1 cellular context compared by ENCODE assay signal in the genomic region with DNA sequence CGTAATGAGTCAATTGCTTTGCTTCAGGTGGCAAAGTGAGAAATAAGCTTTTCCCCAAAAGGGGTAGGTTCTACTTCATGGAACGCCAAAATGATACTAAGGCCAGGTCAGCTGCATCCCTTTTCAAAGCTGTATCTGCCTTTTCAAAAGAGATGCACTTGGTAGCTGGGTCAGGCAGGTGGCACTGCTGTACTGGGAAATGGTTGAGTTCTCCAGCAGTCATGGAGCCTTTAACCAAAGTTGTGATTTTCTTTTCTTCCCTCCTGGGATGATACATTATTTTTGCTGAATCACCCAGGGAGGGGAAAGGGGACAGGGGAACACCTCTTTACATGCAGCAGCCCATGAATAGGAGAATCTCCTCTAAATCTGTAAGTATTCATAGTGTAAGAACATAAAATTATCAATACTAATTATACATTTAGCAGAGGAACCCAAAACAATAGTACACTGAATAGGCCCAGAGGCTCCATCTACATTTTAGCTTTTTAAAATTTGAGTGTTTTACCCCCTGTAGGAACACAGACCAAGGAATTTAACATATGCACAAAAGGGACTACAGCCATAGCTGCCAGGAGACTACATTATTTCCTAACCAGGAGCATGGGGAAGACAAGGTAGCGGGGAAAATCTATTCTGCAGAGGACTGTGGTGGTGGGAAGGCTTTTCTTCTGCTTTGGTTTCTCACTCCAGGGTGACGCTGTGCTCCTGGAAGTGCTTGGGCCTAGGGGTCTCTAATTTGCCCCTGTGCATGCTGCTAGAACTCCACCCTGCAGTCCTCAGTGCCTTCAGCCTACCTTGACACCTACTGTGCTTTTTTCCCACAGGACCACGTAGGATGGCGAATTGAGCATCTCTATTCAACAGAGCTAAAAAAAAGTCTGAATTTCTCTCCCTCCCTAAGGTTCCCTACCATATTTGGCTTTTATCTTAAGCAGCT.
TF ChIP-seq lines count a peak whose summit lies in the region.

No MANE protein-coding gene starts in this region.

TF ChIP-seq in HCT116, 20 proteins besides CTCF, POLR2A, EP300 and RAD21 (continued from another document):
- TF ChIP-seq, protein P1, sequence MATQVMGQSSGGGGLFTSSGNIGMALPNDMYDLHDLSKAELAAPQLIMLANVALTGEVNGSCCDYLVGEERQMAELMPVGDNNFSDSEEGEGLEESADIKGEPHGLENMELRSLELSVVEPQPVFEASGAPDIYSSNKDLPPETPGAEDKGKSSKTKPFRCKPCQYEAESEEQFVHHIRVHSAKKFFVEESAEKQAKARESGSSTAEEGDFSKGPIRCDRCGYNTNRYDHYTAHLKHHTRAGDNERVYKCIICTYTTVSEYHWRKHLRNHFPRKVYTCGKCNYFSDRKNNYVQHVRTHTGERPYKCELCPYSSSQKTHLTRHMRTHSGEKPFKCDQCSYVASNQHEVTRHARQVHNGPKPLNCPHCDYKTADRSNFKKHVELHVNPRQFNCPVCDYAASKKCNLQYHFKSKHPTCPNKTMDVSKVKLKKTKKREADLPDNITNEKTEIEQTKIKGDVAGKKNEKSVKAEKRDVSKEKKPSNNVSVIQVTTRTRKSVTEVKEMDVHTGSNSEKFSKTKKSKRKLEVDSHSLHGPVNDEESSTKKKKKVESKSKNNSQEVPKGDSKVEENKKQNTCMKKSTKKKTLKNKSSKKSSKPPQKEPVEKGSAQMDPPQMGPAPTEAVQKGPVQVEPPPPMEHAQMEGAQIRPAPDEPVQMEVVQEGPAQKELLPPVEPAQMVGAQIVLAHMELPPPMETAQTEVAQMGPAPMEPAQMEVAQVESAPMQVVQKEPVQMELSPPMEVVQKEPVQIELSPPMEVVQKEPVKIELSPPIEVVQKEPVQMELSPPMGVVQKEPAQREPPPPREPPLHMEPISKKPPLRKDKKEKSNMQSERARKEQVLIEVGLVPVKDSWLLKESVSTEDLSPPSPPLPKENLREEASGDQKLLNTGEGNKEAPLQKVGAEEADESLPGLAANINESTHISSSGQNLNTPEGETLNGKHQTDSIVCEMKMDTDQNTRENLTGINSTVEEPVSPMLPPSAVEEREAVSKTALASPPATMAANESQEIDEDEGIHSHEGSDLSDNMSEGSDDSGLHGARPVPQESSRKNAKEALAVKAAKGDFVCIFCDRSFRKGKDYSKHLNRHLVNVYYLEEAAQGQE (IDR thresholded peaks at IDR 0.05; ENCODE audit: low read depth): no peak
- no peak for TF ChIP-seq ZFX (IDR thresholded peaks at IDR 0.05)
- no peak for TF ChIP-seq ZNF274 (IDR thresholded peaks at IDR 0.05; ENCODE audit: low read depth, low read length)
- TF ChIP-seq SRF (IDR thresholded peaks at IDR 0.05; ENCODE audit: low read depth): no peak
- TF ChIP-seq SP1 (IDR thresholded peaks at IDR 0.05; ENCODE audit: low read depth): no peak
- TF ChIP-seq SIN3A (IDR thresholded peaks at IDR 0.05; ENCODE audit: low read depth): no peak
